Comparison of ENCODE assay signal across 8 cellular contexts in genomic region chr1:91165033-91165654, GRCh38.
DNase-seq lines count a peak whose midpoint lies in the region; ATAC-seq, FAIRE-seq and TF ChIP-seq lines count a peak whose summit lies in the region.

No MANE protein-coding gene starts in this region.

- TF ChIP-seq EP300 in HepG2 (IDR thresholded peaks at IDR 0.05; ENCODE audit: low read depth in 2 of 2, low read length in 2 of 2) (no peak), HepG2 (CRISPR knock-in tag; IDR thresholded peaks at IDR 0.05; ENCODE audit: borderline replicate concordance) (no peak)

- H3K4me3 ChIP-seq in colonic mucosa (no peak overlapping the region), HepG2 (replicated peaks in 1 of 3; ENCODE audit: insufficient read depth in 1 of 3, low read depth in 2 of 3, low read length in 3 of 3) (peak overlapping the region in 1 of 3 experiments; percentile 25; a peak in 1 of 6 replicates)

- TF ChIP-seq POLR2A in HepG2 (IDR thresholded peaks at IDR 0.05; ENCODE audit: insufficient read depth in 1 of 2, low read depth in 2 of 2, low read length in 2 of 2): no peak

- no peak overlapping the region for H3K9ac ChIP-seq in colonic mucosa (ENCODE audit: low read depth in 2 of 2, low read length in 2 of 2)
- no peak overlapping the region for H3K9ac ChIP-seq in HepG2 (ENCODE audit: insufficient read depth, low read depth, low read length)

- WGBS in HepG2 (ENCODE audit: low lambda C conversion rate): 25% methylated on average over 10 of the region's 14 CpGs

- no peaks in the 10 kb centered on the region for H3K79me2 ChIP-seq in HepG2 (ENCODE audit: insufficient read depth, low read length)

- H3K27me3 Mint-ChIP-seq in activated CD4-positive, alpha-beta T cell treated with anti-CD3 and anti-CD28 coated beads for 36 hours: peaks cover 2% of the 10 kb centered on the region

- FAIRE-seq in HepG2 (lab: Jason Lieb, UNC): peak; percentile 62

- no peak overlapping the region for H3K27ac ChIP-seq in colonic mucosa
- no peak overlapping the region for H3K27ac ChIP-seq in HepG2 (ENCODE audit: extremely low read length, insufficient read depth, low read length)

- peak; percentile 67; the same call in 1 of the 2 replicates for TF ChIP-seq RAD21 in HepG2 (CRISPR knock-in tag; IDR thresholded peaks at IDR 0.05)

- no peak overlapping the region for H3K27ac Mint-ChIP-seq in activated CD4-positive, alpha-beta T cell treated with anti-CD3 and anti-CD28 coated beads for 36 hours

- no peaks in the 10 kb centered on the region for H3K9me3 Mint-ChIP-seq in activated CD4-positive, alpha-beta T cell treated with anti-CD3 and anti-CD28 coated beads for 36 hours (ENCODE audit: low read depth)

- in situ Hi-C loops in HepG2 (cut with HindIII; ENCODE audit: extremely low pct_ligation_motif_present, low pct_unique_long_range_greater_than_20kb): loop anchor here (10.0 to 25.0 kb wide), 2 partner anchors 440 to 1053 kb away; no protein-coding TSS in a partner anchor

- H3K4me1 Mint-ChIP-seq in activated CD4-positive, alpha-beta T cell treated with anti-CD3 and anti-CD28 coated beads for 36 hours: no peaks in the 10 kb centered on the region

- no peaks in the 10 kb centered on the region for H3K36me3 ChIP-seq in colonic mucosa
- H3K36me3 ChIP-seq in HepG2 (replicated peaks in 1 of 2; ENCODE audit: control insufficient read depth in 1 of 2, insufficient read depth in 2 of 2, low read length in 2 of 2): no peaks in the 10 kb centered on the region

- H3K4me1 ChIP-seq in colonic mucosa (no peaks in the 10 kb centered on the region), HepG2 (ENCODE audit: insufficient read depth, low read length) (no peaks in the 10 kb centered on the region)

- POLR2A ChIA-PET in activated CD4-positive, alpha-beta T cell treated with anti-CD3 and anti-CD28 coated beads for 36 hours (lab: Charles Lee): no interaction called here
- POLR2A ChIA-PET in HepG2 (lab: Yijun Ruan, JAX): no interaction called here

- H3K9me3 ChIP-seq in colonic mucosa: no peaks in the 10 kb centered on the region
- no peaks in the 10 kb centered on the region for H3K9me3 ChIP-seq in HepG2 (ENCODE audit: low read length)

- no peak overlapping the region for H3K4me3 Mint-ChIP-seq in activated CD4-positive, alpha-beta T cell treated with anti-CD3 and anti-CD28 coated beads for 36 hours

- peak; percentile 96 for TF ChIP-seq CTCF in colonic mucosa (IDR thresholded peaks at IDR 0.05)
- TF ChIP-seq CTCF in HepG2 (CRISPR knock-in tag; IDR thresholded peaks at IDR 0.05): peak; percentile 93

- H3K36me3 Mint-ChIP-seq in activated CD4-positive, alpha-beta T cell treated with anti-CD3 and anti-CD28 coated beads for 36 hours (ENCODE audit: low read depth): no peaks in the 10 kb centered on the region

- intact Hi-C loops in activated CD4-positive, alpha-beta T cell treated with anti-CD3 and anti-CD28 coated beads for 36 hours (cut with DNase I, micrococcal nuclease): loop anchor here (1.0 to 10.0 kb wide), 7 partner anchors 200 to 1120 kb away; partner anchors contain the start of gene HFM1 (in 1 of the 2)
- intact Hi-C loops in colonic mucosa (cut with DNase I) (loop anchor here (5.0 to 10.0 kb wide), 4 partner anchors 117 to 440 kb away; no protein-coding TSS in a partner anchor), HepG2 (cut with micrococcal nuclease; ENCODE audit: unreplicated experiment) (loop anchor here (1.0 to 10.0 kb wide), 3 partner anchors 200 to 580 kb away; no protein-coding TSS in a partner anchor)

- peak; percentile 92 for ATAC-seq in GM18909 (IDR thresholded peaks at IDR 0.05; ENCODE audit: poor library complexity, unreplicated experiment)
- peak; percentile 89 for ATAC-seq in HG03103 (IDR thresholded peaks at IDR 0.05; ENCODE audit: low read depth, unreplicated experiment)
- peak; percentile 93 for ATAC-seq in activated CD4-positive, alpha-beta T cell treated with anti-CD3 and anti-CD28 coated beads for 36 hours
- ATAC-seq in HepG2: peak; percentile 97

- DNase-seq in Ammon's horn (ENCODE audit: low spot score): peak; percentile 86
- peak; percentile 68 for DNase-seq in NCI-H2227 treated with DMSO at 0.1 percent for 48 hours (lab: John Stamatoyannopoulos, UW)
- DNase-seq in activated CD4-positive, alpha-beta T cell treated with anti-CD3 and anti-CD28 coated beads for 36 hours: peak; percentile 87
- peak; percentile 85 for DNase-seq in colonic mucosa
- DNase-seq in HepG2 (ENCODE audit: low spot score): peak; percentile 29
- peak; percentile 52 to 74 (median 52) for DNase-seq in stimulated activated CD4-positive, alpha-beta T cell treated with anti-CD3 and anti-CD28 coated beads, TNF-alpha, amount 100 ng/mL, for 24 hours (ENCODE audit: low read depth in 3 of 3)

- CTCF ChIA-PET in activated CD4-positive, alpha-beta T cell treated with anti-CD3 and anti-CD28 coated beads for 36 hours (lab: Charles Lee): interaction anchor here (0.6 to 4.4 kb wide), 42 partner anchors 10 to 1120 kb away, joined by 3 to 43 read pairs (median 4); partner anchors contain the start of gene ZNF644
- CTCF ChIA-PET in HepG2 (lab: Yijun Ruan, JAX; ENCODE audit: low intra/inter-chr PET ratio, low total read pairs): interaction anchor here (1.2 to 1.6 kb wide), 3 partner anchors 113 to 1032 kb away, joined by 3 to 16 read pairs (median 4); no protein-coding TSS in a partner anchor

- H4K20me1 ChIP-seq in HepG2 (ENCODE audit: insufficient read depth, low read length): no peaks in the 10 kb centered on the region

- H3K4me2 ChIP-seq in HepG2 (ENCODE audit: low read depth, low read length): peak overlapping the region; percentile 46; the same call in 1 of the 2 replicates

- H2AFZ ChIP-seq in HepG2 (ENCODE audit: low read length): no peak overlapping the region

- H3K27me3 ChIP-seq in colonic mucosa (no peaks in the 10 kb centered on the region), HepG2 (ENCODE audit: control insufficient read depth in 1 of 2, insufficient read depth in 2 of 2, low read length in 2 of 2) (peaks cover 1 to 9% of the 10 kb centered on the region in 2 experiments; a peak in 2 of 5 replicates)

- BruUV-seq in HepG2 (replicated peaks; lab: Mats Ljungman, UMichigan): no TSS peak

TF ChIP-seq in HepG2, 621 proteins besides CTCF, POLR2A, EP300 and RAD21 (continues in another document):
- TF ChIP-seq, protein P1, sequence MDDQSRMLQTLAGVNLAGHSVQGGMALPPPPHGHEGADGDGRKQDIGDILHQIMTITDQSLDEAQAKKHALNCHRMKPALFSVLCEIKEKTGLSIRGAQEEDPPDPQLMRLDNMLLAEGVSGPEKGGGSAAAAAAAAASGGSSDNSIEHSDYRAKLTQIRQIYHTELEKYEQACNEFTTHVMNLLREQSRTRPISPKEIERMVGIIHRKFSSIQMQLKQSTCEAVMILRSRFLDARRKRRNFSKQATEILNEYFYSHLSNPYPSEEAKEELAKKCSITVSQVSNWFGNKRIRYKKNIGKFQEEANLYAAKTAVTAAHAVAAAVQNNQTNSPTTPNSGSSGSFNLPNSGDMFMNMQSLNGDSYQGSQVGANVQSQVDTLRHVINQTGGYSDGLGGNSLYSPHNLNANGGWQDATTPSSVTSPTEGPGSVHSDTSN (CRISPR knock-in tag; IDR thresholded peaks at IDR 0.05; ENCODE audit: borderline replicate concordance): no peak
- TF ChIP-seq KDM2A (CRISPR knock-in tag; IDR thresholded peaks at IDR 0.05; ENCODE audit: borderline replicate concordance, low read depth): peak; percentile 51; the same call in 1 of the 2 replicates
- no peak for TF ChIP-seq ZNF496 (CRISPR knock-in tag; IDR thresholded peaks at IDR 0.05; ENCODE audit: insufficient replicate concordance)
- TF ChIP-seq CEBPG (CRISPR knock-in tag; IDR thresholded peaks at IDR 0.05): 0 out of 2 replicates have a peak, but pooled peaks have one; percentile 7
- TF ChIP-seq STAG1 (CRISPR knock-in tag; IDR thresholded peaks at IDR 0.05): peak; percentile 85
- TF ChIP-seq ZNF703 (CRISPR knock-in tag; IDR thresholded peaks at IDR 0.05; ENCODE audit: borderline replicate concordance): no peak
- no peak for TF ChIP-seq ZZZ3 (CRISPR knock-in tag; IDR thresholded peaks at IDR 0.05; ENCODE audit: borderline replicate concordance)
- TF ChIP-seq, protein P2, sequence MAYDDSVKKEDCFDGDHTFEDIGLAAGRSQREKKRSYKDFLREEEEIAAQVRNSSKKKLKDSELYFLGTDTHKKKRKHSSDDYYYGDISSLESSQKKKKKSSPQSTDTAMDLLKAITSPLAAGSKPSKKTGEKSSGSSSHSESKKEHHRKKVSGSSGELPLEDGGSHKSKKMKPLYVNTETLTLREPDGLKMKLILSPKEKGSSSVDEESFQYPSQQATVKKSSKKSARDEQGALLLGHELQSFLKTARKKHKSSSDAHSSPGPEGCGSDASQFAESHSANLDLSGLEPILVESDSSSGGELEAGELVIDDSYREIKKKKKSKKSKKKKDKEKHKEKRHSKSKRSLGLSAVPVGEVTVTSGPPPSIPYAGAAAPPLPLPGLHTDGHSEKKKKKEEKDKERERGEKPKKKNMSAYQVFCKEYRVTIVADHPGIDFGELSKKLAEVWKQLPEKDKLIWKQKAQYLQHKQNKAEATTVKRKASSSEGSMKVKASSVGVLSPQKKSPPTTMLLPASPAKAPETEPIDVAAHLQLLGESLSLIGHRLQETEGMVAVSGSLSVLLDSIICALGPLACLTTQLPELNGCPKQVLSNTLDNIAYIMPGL (CRISPR knock-in tag; IDR thresholded peaks at IDR 0.05; ENCODE audit: borderline replicate concordance in 1 of 2, low read depth in 1 of 2): 0 out of 4 replicates have a peak, but pooled peaks of 1 of the 2 experiments have one; percentile 43
- no peak for TF ChIP-seq ZMAT5 (CRISPR knock-in tag; IDR thresholded peaks at IDR 0.05; ENCODE audit: borderline replicate concordance, low read depth)
- TF ChIP-seq ZNF777 (CRISPR knock-in tag; IDR thresholded peaks at IDR 0.05): 0 out of 2 replicates have a peak, but pooled peaks have one; percentile 42
- peak; percentile 78 for TF ChIP-seq SMC3 (IDR thresholded peaks at IDR 0.05; ENCODE audit: low read length)
- no peak for TF ChIP-seq ZFY (CRISPR knock-in tag; IDR thresholded peaks at IDR 0.05)
- no peak for TF ChIP-seq KAT7 (CRISPR knock-in tag; IDR thresholded peaks at IDR 0.05; ENCODE audit: borderline replicate concordance)
- TF ChIP-seq SRSF1 (optimal IDR thresholded peaks at IDR 0.05; ENCODE audit: low read depth, low read length): no peak

Comparison
In these comparisons a context has a peak if more than half of its experiments do, and no peak if none do; other contexts are left out.
1. DNase-seq: peak in every context shown above with its lines; median percentile 87 in activated CD4-positive, alpha-beta T cell treated with anti-CD3 and anti-CD28 coated beads for 36 hours; 86 in Ammon's horn; 85 in colonic mucosa; 68 in NCI-H2227 treated with DMSO at 0.1 percent for 48 hours; 52 in stimulated activated CD4-positive, alpha-beta T cell treated with anti-CD3 and anti-CD28 coated beads, TNF-alpha, amount 100 ng/mL, for 24 hours; 29 in HepG2.